In genomic region chr15:34987982-34988873, GRCh38 we compare ENCODE assay signal across 1 cellular context.
TF ChIP-seq lines count a peak whose summit lies in the region.

Gene ZNF770, minus strand, starts transcription at chr15:34988287. Its CDS starts 4,853 bp downstream, at chr15:34983434.

TF ChIP-seq in A549, 52 proteins besides CTCF, POLR2A, EP300 and RAD21 (continued from another document):
- TF ChIP-seq REST (IDR thresholded peaks at IDR 0.05) (no peak), HOXB5 (CRISPR knock-in tag; IDR thresholded peaks at IDR 0.05) (0 out of 2 replicates have a peak, but pooled peaks have one; percentile 65), MYC (IDR thresholded peaks at IDR 0.05; ENCODE audit: borderline replicate concordance, low read length) (peak; percentile 88), ELK1 (IDR thresholded peaks at IDR 0.05; ENCODE audit: low read depth, low read length) (no peak), HMGXB4 (CRISPR knock-in tag; IDR thresholded peaks at IDR 0.05; ENCODE audit: borderline replicate concordance) (peak; percentile 65; the same call in 1 of the 2 replicates), SMC3 (IDR thresholded peaks at IDR 0.05) (no peak), NFE2L2 (conservative IDR thresholded peaks at IDR 0.05; ENCODE audit: low read length) (no peak), HDAC2 (IDR thresholded peaks at IDR 0.05) (no peak), ESRRA (IDR thresholded peaks at IDR 0.05; ENCODE audit: borderline replicate concordance, low read length) (peak; percentile 27; the same call in 1 of the 2 replicates), NR3C1 (IDR thresholded peaks at IDR 0.05) (no peak), RNF2 (IDR thresholded peaks at IDR 0.05; ENCODE audit: borderline replicate concordance, low read depth) (no peak), JUNB (IDR thresholded peaks at IDR 0.05) (no peak), HOXA7 (CRISPR knock-in tag; IDR thresholded peaks at IDR 0.05) (no peak), KDM5A (IDR thresholded peaks at IDR 0.05) (peak; percentile 61; the same call in 1 of the 2 replicates), POLR2AphosphoS2 (conservative IDR thresholded peaks at IDR 0.05; ENCODE audit: low read length) (no peak), ATOH8 (CRISPR knock-in tag; IDR thresholded peaks at IDR 0.05; ENCODE audit: low read depth) (no peak), MAX (IDR thresholded peaks at IDR 0.05) (peak; percentile 93), HEYL (CRISPR knock-in tag; IDR thresholded peaks at IDR 0.05) (no peak), CHD4 (IDR thresholded peaks at IDR 0.05; ENCODE audit: borderline replicate concordance) (no peak), E2F6 (IDR thresholded peaks at IDR 0.05; ENCODE audit: borderline replicate concordance, low read depth) (peak; percentile 71)
